Comparison of ENCODE assay signal across 8 cellular contexts in genomic region chr11:10208045-10208674, GRCh38.
DNase-seq lines count a peak whose midpoint lies in the region; ATAC-seq, FAIRE-seq and TF ChIP-seq lines count a peak whose summit lies in the region.

No MANE protein-coding gene starts in this region.

- H3K4me1 ChIP-seq in ACC112 (ENCODE audit: control insufficient read depth, insufficient read depth, low read length, unreplicated experiment): peaks cover 13% of the 10 kb centered on the region
- H3K4me1 ChIP-seq in foreskin keratinocyte: no peaks in the 10 kb centered on the region
- H3K4me1 ChIP-seq in pancreas: no peaks in the 10 kb centered on the region

- intact Hi-C loops in pancreas (cut with DNase I): loop anchor here in 1 of 3 donors (5.0 kb wide), 1 partner anchor 99 kb away; the partner anchor contains the start of gene ADM

- H3K27ac ChIP-seq in ACC112 (ENCODE audit: low read depth, low read length) (no peak overlapping the region), foreskin keratinocyte (no peak overlapping the region), pancreas (no peak overlapping the region)

- no peak for TF ChIP-seq POLR2A in GM12891 (IDR thresholded peaks at IDR 0.05; ENCODE audit: low read depth, low read length)

- H3K27me3 Mint-ChIP-seq in T-helper 17 cell: peaks cover 5% of the 10 kb centered on the region

- peak overlapping the region; percentile 0 for H2AFZ ChIP-seq in ACC112 (ENCODE audit: low read length, unreplicated experiment)

- peaks cover 4% of the 10 kb centered on the region for H3K36me3 Mint-ChIP-seq in T-helper 17 cell (ENCODE audit: low read depth)

- peak; percentile 77 for TF ChIP-seq CTCF in foreskin keratinocyte (conservative IDR thresholded peaks at IDR 0.05)
- TF ChIP-seq CTCF in pancreas (IDR thresholded peaks at IDR 0.05): peak; percentile 51 to 68 (median 60)

- DNase-seq in GM12891 (ENCODE audit: insufficient read length, low spot score) (no peak), NCI-H1105 treated with DMSO at 0.1 percent for 48 hours (lab: John Stamatoyannopoulos, UW) (peak; percentile 62), T-helper 17 cell (no peak), foreskin keratinocyte (peak; percentile 5 to 39), pancreas (no peak), NCI-H128 (lab: John Stamatoyannopoulos, UW; ENCODE audit: unreplicated experiment) (no peak)

- no peak overlapping the region for H3K4me3 Mint-ChIP-seq in T-helper 17 cell

- H3K36me3 ChIP-seq in ACC112 (ENCODE audit: insufficient read depth, low read length) (no peaks in the 10 kb centered on the region), pancreas (no peaks in the 10 kb centered on the region)

- no peak overlapping the region for H3K27ac Mint-ChIP-seq in T-helper 17 cell

- 28 to 31% methylated on average over 5 of the region's 5 CpGs for WGBS in pancreas, 2 donors

- H3K4me3 ChIP-seq in ACC112 (ENCODE audit: low read depth, low read length) (no peak overlapping the region), pancreas (no peak overlapping the region)

- H3K9me3 ChIP-seq in T-helper 17 cell (ENCODE audit: control insufficient read depth, low read length, poor library complexity, severe bottlenecking) (no peaks in the 10 kb centered on the region), pancreas (no peaks in the 10 kb centered on the region)

- H3K27me3 ChIP-seq in ACC112 (ENCODE audit: insufficient read depth, low read length) (no peaks in the 10 kb centered on the region), foreskin keratinocyte (no peaks in the 10 kb centered on the region), pancreas (no peaks in the 10 kb centered on the region)

- peaks cover 24% of the 10 kb centered on the region for H3K79me2 ChIP-seq in ACC112 (ENCODE audit: control insufficient read depth, insufficient read depth, low read length, unreplicated experiment)

- peaks cover 8% of the 10 kb centered on the region for H3K4me1 Mint-ChIP-seq in T-helper 17 cell

- ATAC-seq in T-helper 17 cell: peak; percentile 73
- peak; percentile 15 for ATAC-seq in foreskin keratinocyte
- ATAC-seq in pancreas: peak; percentile 55 to 91 (median 86)
- ATAC-seq in HG03135 (IDR thresholded peaks at IDR 0.05; ENCODE audit: unreplicated experiment): no peak

- FAIRE-seq in GM12891 (lab: Jason Lieb, UNC): peak; percentile 81
- FAIRE-seq in pancreas (lab: Jason Lieb, UNC): no peak

TF ChIP-seq in GM12891, 5 proteins besides CTCF, POLR2A, EP300 and RAD21:
- no peak for TF ChIP-seq TAF1 (IDR thresholded peaks at IDR 0.05; ENCODE audit: low read depth, low read length)
- TF ChIP-seq PAX5 (IDR thresholded peaks at IDR 0.05; ENCODE audit: insufficient read depth, low read length, severe bottlenecking): no peak
- TF ChIP-seq POU2F2 (IDR thresholded peaks at IDR 0.05; ENCODE audit: low read depth, low read length): no peak
- no peak for TF ChIP-seq SPI1 (IDR thresholded peaks at IDR 0.05; ENCODE audit: low read depth, low read length)
- TF ChIP-seq POLR2AphosphoS5 (IDR thresholded peaks at IDR 0.05; ENCODE audit: low read depth, low read length): no peak

Comparison
In these comparisons a context has a peak if more than half of its experiments do, and no peak if none do; other contexts are left out.
1. DNase-seq: peak in NCI-H1105 treated with DMSO at 0.1 percent for 48 hours (single experiment) and foreskin keratinocyte (2 of 2); none in GM12891 (single experiment), T-helper 17 cell (0 of 3), pancreas (0 of 6) and NCI-H128 (single experiment).